Comparison of ENCODE assay signal across 8 cellular contexts in the genomic region with DNA sequence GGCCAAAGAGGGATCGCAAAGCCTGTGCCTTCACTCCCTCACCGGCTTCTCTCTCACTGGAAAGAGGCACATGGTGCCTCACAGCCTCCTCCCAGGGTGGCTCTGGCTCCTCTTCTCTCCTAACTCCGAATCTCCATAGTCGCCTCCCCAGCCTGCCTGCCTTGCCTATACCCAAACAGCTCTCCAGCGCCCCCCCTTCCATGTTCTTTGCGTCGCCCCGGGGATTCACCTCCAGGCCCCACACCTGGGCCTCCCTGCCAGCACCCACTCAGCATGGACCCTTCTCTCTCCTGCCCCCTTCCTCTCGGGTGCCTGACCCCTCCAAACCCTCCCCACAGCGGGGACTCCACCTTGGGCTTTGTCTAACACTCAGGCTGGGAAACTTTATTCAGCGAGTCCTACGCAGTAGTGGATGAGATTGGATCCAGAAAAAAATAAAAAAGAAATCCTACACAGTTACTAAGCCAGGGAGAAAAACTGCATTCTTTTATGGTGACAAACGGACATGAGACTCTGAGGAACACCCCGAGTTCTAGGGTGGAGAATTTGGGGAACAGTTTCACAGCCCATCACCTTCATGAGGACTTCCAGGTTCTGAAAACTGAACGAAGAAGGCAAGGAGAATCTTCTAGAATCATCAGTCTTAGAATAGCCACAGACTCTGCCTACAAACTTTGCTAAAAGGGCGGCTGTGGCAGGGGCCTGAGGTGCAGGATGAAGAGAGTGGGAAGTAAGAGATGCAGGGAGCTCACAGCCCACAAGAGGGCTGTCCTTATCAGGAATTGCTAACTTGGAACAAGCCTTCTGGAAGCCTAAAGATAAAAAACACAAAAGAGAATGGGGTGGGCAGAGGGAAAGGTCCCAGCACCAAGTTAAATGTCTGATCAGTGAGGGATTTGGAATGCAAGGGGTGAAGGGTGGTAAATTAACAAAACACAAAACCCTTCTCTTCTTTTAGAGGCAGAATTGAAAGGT. TPM values are rescaled to one million over a fixed set of nuclear protein-coding genes. Genes with fewer than 3 reads are reported as not detected.
DNase-seq lines count a peak whose midpoint lies in the region; ATAC-seq and TF ChIP-seq lines count a peak whose summit lies in the region.

No MANE protein-coding gene starts in this region.

- no peak for ATAC-seq in left lobe of liver

- 0 out of 2 replicates have a peak, but pooled peaks cover 3% of the 10 kb centered on the region for H4K20me1 ChIP-seq in OCI-LY3 (ENCODE audit: insufficient read depth, low read length)

- peaks cover 6% of the 10 kb centered on the region; the same call in 1 of the 2 replicates for H3K79me2 ChIP-seq in OCI-LY3 (ENCODE audit: low read length)

- no peak overlapping the region for H3K9ac ChIP-seq in OCI-LY3 (ENCODE audit: low read length)
- H3K9ac ChIP-seq in rectal smooth muscle tissue (ENCODE audit: low read length), result no peak overlapping the region

- TF ChIP-seq CTCF in OCI-LY3 (IDR thresholded peaks at IDR 0.05; ENCODE audit: low read depth, low read length) (peak; percentile 32), epithelial cell of esophagus (IDR thresholded peaks at IDR 0.05; ENCODE audit: insufficient read depth, low read depth, low read length, missing control alignments) (peak; percentile 72)

- H3K27me3 ChIP-seq in OCI-LY3 (ENCODE audit: low read depth, low read length), result no peaks in the 10 kb centered on the region
- H3K27me3 ChIP-seq in rectal smooth muscle tissue (ENCODE audit: control insufficient read depth, insufficient read depth, low read length), result no peaks in the 10 kb centered on the region

- no peak overlapping the region for H2AFZ ChIP-seq in OCI-LY3 (ENCODE audit: low read depth, low read length)

- H3K36me3 ChIP-seq in OCI-LY3 (replicated peaks; ENCODE audit: low read depth, low read length) (no peaks in the 10 kb centered on the region), rectal smooth muscle tissue (ENCODE audit: control insufficient read depth, insufficient read depth, low read length) (peaks cover 13% of the 10 kb centered on the region)

- no peaks in the 10 kb centered on the region for H3K9me3 ChIP-seq in OCI-LY3 (ENCODE audit: insufficient read depth, low read length)

- H3K27ac ChIP-seq in OCI-LY3 (ENCODE audit: low read length), result no peak overlapping the region
- H3K27ac ChIP-seq in rectal smooth muscle tissue (ENCODE audit: low read depth, low read length), result peak overlapping the region; percentile 62

- H3K4me3 ChIP-seq in OCI-LY3 (ENCODE audit: low read length) (no peak overlapping the region), epithelial cell of esophagus (ENCODE audit: low read length) (no peak overlapping the region), rectal smooth muscle tissue (ENCODE audit: low read length) (no peak overlapping the region)

- H3K4me1 ChIP-seq in OCI-LY3 (ENCODE audit: low read length) (peaks cover 5% of the 10 kb centered on the region; the same call in 1 of the 2 replicates), rectal smooth muscle tissue (ENCODE audit: control insufficient read depth, insufficient read depth, low read length) (peaks cover 14% of the 10 kb centered on the region)

- DNase-seq in Daoy (ENCODE audit: low read depth), result peak; percentile 43
- DNase-seq in epithelial cell of esophagus (ENCODE audit: low read depth), result peak; percentile 65
- no peak for DNase-seq in GOT3 (lab: John Stamatoyannopoulos, UW)
- no peak for DNase-seq in left lobe of liver (ENCODE audit: low spot score)
- DNase-seq in activated CD4-positive, CD25-positive, alpha-beta regulatory T cell (lab: John Stamatoyannopoulos, UW), result no peak
- DNase-seq in activated CD8-positive, alpha-beta memory T cell treated with anti-CD3 and anti-CD28 coated beads, Interleukin-2, amount 50 U/mL, for 48 hours, result no peak

- H3K4me2 ChIP-seq in OCI-LY3 (ENCODE audit: low read length), result no peak overlapping the region

RNA-seq across cellular contexts. Expression of gene PPM1F, which starts 5.3 kb away (rescaled TPM):
- total RNA-seq in Daoy (2014; rRNA removed; shearing (Covaris generic)), result 22.9 and 29.6 TPM in 2 replicates
- total RNA-seq in left lobe of liver, result 8.4 TPM

RNA-seq across cellular contexts. Expression of gene TOP3B, which starts 35.3 kb away (rescaled TPM):
- total RNA-seq in Daoy (2014; rRNA removed; shearing (Covaris generic)), result 20.6 and 36.9 TPM in 2 replicates
- 24.0 TPM for total RNA-seq in left lobe of liver

Comparison
In these comparisons a context has a peak if more than half of its experiments do, and no peak if none do; other contexts are left out.
1. DNase-seq: peak in Daoy (single experiment) and epithelial cell of esophagus (single experiment); none in GOT3 (single experiment), left lobe of liver (single experiment), activated CD4-positive, CD25-positive, alpha-beta regulatory T cell (0 of 4) and activated CD8-positive, alpha-beta memory T cell treated with anti-CD3 and anti-CD28 coated beads, Interleukin-2, amount 50 U/mL, for 48 hours (single experiment).